In the genomic region with DNA sequence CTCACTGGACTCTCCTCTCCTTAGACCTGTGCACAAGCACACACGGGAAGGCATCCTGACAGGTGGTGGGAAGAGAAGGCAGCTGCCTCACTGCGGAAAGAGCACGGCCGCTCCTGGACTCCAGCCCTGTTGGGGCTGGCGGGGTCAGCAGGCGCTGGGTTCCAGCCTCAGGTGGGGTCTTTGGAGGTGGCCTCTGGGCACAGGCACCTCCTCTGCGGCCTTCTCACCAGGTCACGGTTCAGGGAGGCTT, we compare ENCODE assay signal across 7 cellular contexts. TPM values are rescaled to one million over a fixed set of nuclear protein-coding genes. Genes with fewer than 3 reads are reported as not detected.
A peak's percentile ranks its signal among the peaks of the same experiment; 100 is the strongest.
DNase-seq lines count a peak whose midpoint lies in the region; ATAC-seq and TF ChIP-seq lines count a peak whose summit lies in the region.

No MANE protein-coding gene starts in this region.

- no peaks in the 10 kb centered on the region for H3K36me3 ChIP-seq in GM23338 (ENCODE audit: insufficient read depth)
- H3K36me3 ChIP-seq in gastroesophageal sphincter, result no peaks in the 10 kb centered on the region
- no peaks in the 10 kb centered on the region for H3K36me3 ChIP-seq in skeletal muscle tissue (ENCODE audit: control insufficient read depth in 3 of 3, insufficient read depth in 3 of 3, low read length in 3 of 3)

- H3K27me3 Mint-ChIP-seq in GM23338 (ENCODE audit: insufficient read depth, low read depth, poor library complexity) (peaks cover 33% of the 10 kb centered on the region), T-cell (peaks cover 0 to 2% of the 10 kb centered on the region in 2 donors)

- ATAC-seq in GM23338 (no peak), T-cell (replicated peaks in 1 of 4) (no peak), gastroesophageal sphincter (no peak), HG03039 (IDR thresholded peaks at IDR 0.05; ENCODE audit: unreplicated experiment) (no peak)

- H3K4me1 Mint-ChIP-seq in GM23338 (peaks cover 19% of the 10 kb centered on the region), T-cell (peaks cover 31 to 39% (median 34%) of the 10 kb centered on the region in 3 donors)

- DNase-seq in GM23338 (ENCODE audit: low spot score) (no peak), T-cell (no peak), KG1 (lab: John Stamatoyannopoulos, UW) (no peak), COLO829 (ENCODE audit: low spot score) (no peak)

- TF ChIP-seq POLR2A in gastroesophageal sphincter (IDR thresholded peaks at IDR 0.05), result no peak

- peak overlapping the region; percentile 78 for H2AFZ ChIP-seq in GM23338

- H3K9me2 ChIP-seq in GM23338 (ENCODE audit: insufficient read depth), result no peaks in the 10 kb centered on the region

- H3K27ac ChIP-seq in GM23338 (ENCODE audit: low read depth), result no peak overlapping the region
- H3K27ac ChIP-seq in gastroesophageal sphincter, result peak overlapping the region in 3 of 4 donors; percentile 76 to 87 (median 86)
- no peak overlapping the region for H3K27ac ChIP-seq in skeletal muscle tissue (ENCODE audit: low read depth, low read length)

- H3K4me1 ChIP-seq in GM23338 (ENCODE audit: insufficient read depth), result peaks cover 22% of the 10 kb centered on the region
- peaks cover 0 to 60% (median 33%) of the 10 kb centered on the region in 3 donors for H3K4me1 ChIP-seq in gastroesophageal sphincter
- H3K4me1 ChIP-seq in skeletal muscle tissue (ENCODE audit: control insufficient read depth in 3 of 3, insufficient read depth in 3 of 3, low read length in 3 of 3), result peaks cover 30 to 49% (median 48%) of the 10 kb centered on the region in 3 donors

- no peak overlapping the region for H3K27ac Mint-ChIP-seq in GM23338
- peak overlapping the region in 1 of 2 donors; percentile 48 for H3K27ac Mint-ChIP-seq in T-cell

- H3K4me3 ChIP-seq in GM23338, result peak overlapping the region; percentile 82
- peak overlapping the region; percentile 42 to 76 for H3K4me3 ChIP-seq in gastroesophageal sphincter
- peak overlapping the region; percentile 73 to 83 (median 82) for H3K4me3 ChIP-seq in skeletal muscle tissue (ENCODE audit: low read length in 3 of 3)

- H3K36me3 Mint-ChIP-seq in GM23338 (ENCODE audit: low read depth), result peaks cover 12% of the 10 kb centered on the region; the same call in 2 of the 3 replicates
- no peaks in the 10 kb centered on the region for H3K36me3 Mint-ChIP-seq in T-cell

- H3K9me3 ChIP-seq in gastroesophageal sphincter (no peaks in the 10 kb centered on the region), skeletal muscle tissue (ENCODE audit: control insufficient read depth in 3 of 3, low read length in 3 of 3) (no peaks in the 10 kb centered on the region)

- peaks cover 17% of the 10 kb centered on the region for H4K20me1 ChIP-seq in GM23338 (replicated peaks; ENCODE audit: insufficient read depth)

- CTCF ChIA-PET in T-cell (lab: Charles Lee), result no interaction called here

- H3K79me2 ChIP-seq in GM23338 (replicated peaks; ENCODE audit: insufficient read depth), result peaks cover 42% of the 10 kb centered on the region

- no peak for TF ChIP-seq CTCF in GM23338 (conservative IDR thresholded peaks at IDR 0.05; ENCODE audit: low read depth in 2 of 2)
- TF ChIP-seq CTCF in gastroesophageal sphincter (IDR thresholded peaks at IDR 0.05), result no peak

- peak overlapping the region; percentile 92 for H3K4me2 ChIP-seq in GM23338

- peak overlapping the region; percentile 81 to 93 (median 91) for H3K9ac ChIP-seq in skeletal muscle tissue (ENCODE audit: low read depth in 1 of 3, low read length in 3 of 3)

- peaks cover 8% of the 10 kb centered on the region; the same call in 1 of the 2 replicates for H3F3A ChIP-seq in GM23338 (replicated peaks; ENCODE audit: low read depth)

- no peak for TF ChIP-seq EP300 in gastroesophageal sphincter (IDR thresholded peaks at IDR 0.05)

- H3K9me3 Mint-ChIP-seq in GM23338 (0 out of 3 replicates have a peak, but pooled peaks cover 2% of the 10 kb centered on the region), T-cell (no peaks in the 10 kb centered on the region)

- H3K27me3 ChIP-seq in GM23338 (ENCODE audit: insufficient read depth) (peaks cover 7% of the 10 kb centered on the region), gastroesophageal sphincter (no peaks in the 10 kb centered on the region), skeletal muscle tissue (ENCODE audit: control insufficient read depth in 3 of 3, insufficient read depth in 3 of 3, low read length in 3 of 3) (no peaks in the 10 kb centered on the region)

- peak overlapping the region; percentile 73 for H3K4me3 Mint-ChIP-seq in GM23338
- peak overlapping the region; percentile 54 to 73 (median 64) for H3K4me3 Mint-ChIP-seq in T-cell

- 60% methylated on average over 4 of the region's 8 CpGs; no CpG with 5 or more reads in 1 of the 2 donors for WGBS in gastroesophageal sphincter (ENCODE audit: low coverage in 1 of 2), 2 donors

- POLR2A ChIA-PET in T-cell (lab: Charles Lee), result no interaction called here

TF ChIP-seq in GM23338, 12 proteins besides CTCF, POLR2A, EP300 and RAD21 (continues in another document):
- no peak for TF ChIP-seq JUNB (IDR thresholded peaks at IDR 0.05; ENCODE audit: unreplicated experiment)
- TF ChIP-seq POLR2AphosphoS5 (IDR thresholded peaks at IDR 0.05; ENCODE audit: low read depth), result no peak
- TF ChIP-seq CREB1 (CRISPR knock-in tag; IDR thresholded peaks at IDR 0.05; ENCODE audit: low read depth), result no peak
- TF ChIP-seq EZH2 (IDR thresholded peaks at IDR 0.05; ENCODE audit: low read depth, unreplicated experiment), result no peak
- no peak for TF ChIP-seq NANOG (IDR thresholded peaks at IDR 0.05; ENCODE audit: borderline replicate concordance)
- TF ChIP-seq ZNF331 (CRISPR knock-in tag; IDR thresholded peaks at IDR 0.05; ENCODE audit: low read depth), result no peak
- TF ChIP-seq STAT1 (IDR thresholded peaks at IDR 0.05; ENCODE audit: unreplicated experiment), result no peak
- TF ChIP-seq, protein P1, sequence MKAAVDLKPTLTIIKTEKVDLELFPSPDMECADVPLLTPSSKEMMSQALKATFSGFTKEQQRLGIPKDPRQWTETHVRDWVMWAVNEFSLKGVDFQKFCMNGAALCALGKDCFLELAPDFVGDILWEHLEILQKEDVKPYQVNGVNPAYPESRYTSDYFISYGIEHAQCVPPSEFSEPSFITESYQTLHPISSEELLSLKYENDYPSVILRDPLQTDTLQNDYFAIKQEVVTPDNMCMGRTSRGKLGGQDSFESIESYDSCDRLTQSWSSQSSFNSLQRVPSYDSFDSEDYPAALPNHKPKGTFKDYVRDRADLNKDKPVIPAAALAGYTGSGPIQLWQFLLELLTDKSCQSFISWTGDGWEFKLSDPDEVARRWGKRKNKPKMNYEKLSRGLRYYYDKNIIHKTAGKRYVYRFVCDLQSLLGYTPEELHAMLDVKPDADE (IDR thresholded peaks at IDR 0.05), result no peak

RNA-seq across cellular contexts. Expression of a gene that starts 0.6 kb away (rescaled TPM):
- total RNA-seq in GM23338 (2014; rRNA removed; shearing (Covaris generic)), result 104 and 126 TPM in 2 replicates
- 53.3 and 63.2 TPM in 2 replicates for polyA plus RNA-seq in GM23338 (2016; fragmentation: Nextera tagmentation; extraction: Ambion mirVana)
- total RNA-seq in T-cell (100 to 1,000 TPM; 111 to 152 (median 141) TPM), gastroesophageal sphincter (10 to 100 TPM; 48.0 to 83.5 (median 58.7) TPM), skeletal muscle tissue (19.3 TPM)

RNA-seq across cellular contexts. Expression of a gene that starts 20.6 kb away (rescaled TPM):
- 0.21 and 0.54 TPM in 2 replicates for total RNA-seq in GM23338 (2014; rRNA removed; shearing (Covaris generic))
- polyA plus RNA-seq in GM23338 (2016; fragmentation: Nextera tagmentation; extraction: Ambion mirVana), result 0.10 and 0.21 TPM in 2 replicates
- total RNA-seq in T-cell (1 to 10 TPM in 4 of 5 donors, under 1 TPM in 1; 0.93 to 9.0 (median 6.0) TPM), gastroesophageal sphincter (under 1 TPM in 1 of 4 donors, not detected in 3; 0.42 TPM), skeletal muscle tissue (under 0.01 TPM)

RNA-seq across cellular contexts. Expression of a gene that starts 55.6 kb away (rescaled TPM):
- total RNA-seq in GM23338 (2014; rRNA removed; shearing (Covaris generic)), result 3.4 and 5.0 TPM in 2 replicates
- 9.6 and 12.3 TPM in 2 replicates for polyA plus RNA-seq in GM23338 (2016; fragmentation: Nextera tagmentation; extraction: Ambion mirVana)
- total RNA-seq in T-cell (10 to 100 TPM in 4 of 5 donors, 1 to 10 TPM in 1; 6.4 to 38.7 (median 19.7) TPM), gastroesophageal sphincter (100 to 1,000 TPM; 165 to 518 (median 343) TPM), skeletal muscle tissue (77.8 TPM)

Comparison
In these comparisons a context has a peak if more than half of its experiments do, and no peak if none do; other contexts are left out.
1. H3K27ac ChIP-seq: peak in gastroesophageal sphincter (3 of 4); none in GM23338 (single experiment) and skeletal muscle tissue (single experiment).
2. Peak in every context shown above with its lines, with median percentiles within 50 percentile points of each other: H3K4me3 ChIP-seq.